In genomic region chr10:110837418-110838120, GRCh38 we compare ENCODE assay signal across 12 cellular contexts. TPM values are rescaled to one million over a fixed set of nuclear protein-coding genes. Genes with fewer than 3 reads are reported as not detected.
A peak's percentile ranks its signal among the peaks of the same experiment; 100 is the strongest.
DNase-seq lines count a peak whose midpoint lies in the region; ATAC-seq and TF ChIP-seq lines count a peak whose summit lies in the region.
"Had no signal": no experiment of that assay in that cellular context is flagged by ENCODE, and none has a peak within 500 bp of the region (broad histone marks: within the 10 kb centered on the region; RNA-seq: fewer than 3 reads in every experiment).

No MANE protein-coding gene starts in this region.

- TF ChIP-seq CTCF in gastroesophageal sphincter (IDR thresholded peaks at IDR 0.05) (no peak), nephron (IDR thresholded peaks at IDR 0.05; ENCODE audit: unreplicated experiment in 3 of 3) (no peak), thoracic aorta (IDR thresholded peaks at IDR 0.05) (no peak)

- H3K36me3 ChIP-seq in gastroesophageal sphincter (no peaks in the 10 kb centered on the region), thoracic aorta (no peaks in the 10 kb centered on the region), HAP-1 (replicated peaks) (no peaks in the 10 kb centered on the region)
- H3K36me3 ChIP-seq: neutrophil had no signal

- TF ChIP-seq EP300 in gastroesophageal sphincter (IDR thresholded peaks at IDR 0.05), result no peak

- H3K9me3 ChIP-seq in gastroesophageal sphincter, result no peaks in the 10 kb centered on the region
- no peaks in the 10 kb centered on the region for H3K9me3 ChIP-seq in thoracic aorta
- H3K9me3 ChIP-seq in HAP-1, result no peaks in the 10 kb centered on the region
- H3K9me3 ChIP-seq: neutrophil had no signal

- peak overlapping the region; percentile 2 for H3K27ac Mint-ChIP-seq in activated naive CD8-positive, alpha-beta T cell treated with anti-CD3 and anti-CD28 coated beads for 36 hours
- peak overlapping the region; percentile 81 to 89 (median 87) for H3K27ac Mint-ChIP-seq in nephron

- peaks cover 55% of the 10 kb centered on the region for H3K4me1 Mint-ChIP-seq in activated naive CD8-positive, alpha-beta T cell treated with anti-CD3 and anti-CD28 coated beads for 36 hours
- peaks cover 60% of the 10 kb centered on the region for H3K4me1 Mint-ChIP-seq in nephron

- no peak for DNase-seq in activated naive CD8-positive, alpha-beta T cell treated with anti-CD3 and anti-CD28 coated beads for 36 hours
- DNase-seq in thoracic aorta (ENCODE audit: low spot score) (no peak), HAP-1 (ENCODE audit: low spot score in 2 of 2) (no peak), HPDE6-E6E7 (ENCODE audit: extremely low spot score) (no peak)
- DNase-seq: activated CD4-positive, alpha-beta T cell treated with anti-CD3 and anti-CD28 coated beads, Interleukin-2, amount 10 ng/mL, durations not matched to agents 7 days and 5 days; CD4-positive, alpha-beta memory T cell; KBM-7; NCI-H1930 had no signal

- H3K4me1 ChIP-seq in gastroesophageal sphincter, result peaks cover 17 to 49% (median 19%) of the 10 kb centered on the region in 3 donors
- H3K4me1 ChIP-seq in thoracic aorta (ENCODE audit: control insufficient read depth in 1 of 2, low read depth in 2 of 2), result peaks cover 22 to 65% of the 10 kb centered on the region in 2 donors
- H3K4me1 ChIP-seq in HAP-1, result no peaks in the 10 kb centered on the region

- no peaks in the 10 kb centered on the region for H3K27me3 Mint-ChIP-seq in activated naive CD8-positive, alpha-beta T cell treated with anti-CD3 and anti-CD28 coated beads for 36 hours
- peaks cover 3% of the 10 kb centered on the region for H3K27me3 Mint-ChIP-seq in nephron (ENCODE audit: low read depth)
- H3K27me3 Mint-ChIP-seq: activated CD4-positive, alpha-beta T cell treated with anti-CD3 and anti-CD28 coated beads, Interleukin-2, amount 10 ng/mL, durations not matched to agents 7 days and 5 days; CD4-positive, alpha-beta memory T cell had no signal

- peaks cover 3% of the 10 kb centered on the region for H3K36me3 Mint-ChIP-seq in activated naive CD8-positive, alpha-beta T cell treated with anti-CD3 and anti-CD28 coated beads for 36 hours
- no peaks in the 10 kb centered on the region for H3K36me3 Mint-ChIP-seq in nephron (ENCODE audit: low read depth)
- H3K36me3 Mint-ChIP-seq: CD4-positive, alpha-beta memory T cell had no signal

- in situ Hi-C loops in HAP-1 (cut with MboI; ENCODE audit: low sequenced_read_pairs), result no loop called here

- peak; percentile 57 for ATAC-seq in gastroesophageal sphincter
- no peak for ATAC-seq in thoracic aorta (ENCODE audit: insufficient number of reproducible peaks, low FRiP score, low read depth)
- no peak for ATAC-seq in GM18868 (IDR thresholded peaks at IDR 0.05; ENCODE audit: unreplicated experiment)

- H3K27me3 ChIP-seq in gastroesophageal sphincter (no peaks in the 10 kb centered on the region), thoracic aorta (replicated peaks; ENCODE audit: insufficient read depth) (no peaks in the 10 kb centered on the region), HAP-1 (ENCODE audit: low read depth) (no peaks in the 10 kb centered on the region)
- H3K27me3 ChIP-seq: neutrophil had no signal

- WGBS in gastroesophageal sphincter (ENCODE audit: low coverage in 1 of 2), 2 donors, result 48 to 50% methylated on average over 1 to 2 of the region's 2 CpGs

- H3K9me3 Mint-ChIP-seq in activated naive CD8-positive, alpha-beta T cell treated with anti-CD3 and anti-CD28 coated beads for 36 hours, result no peaks in the 10 kb centered on the region
- no peaks in the 10 kb centered on the region for H3K9me3 Mint-ChIP-seq in nephron
- H3K9me3 Mint-ChIP-seq: activated CD4-positive, alpha-beta T cell treated with anti-CD3 and anti-CD28 coated beads, Interleukin-2, amount 10 ng/mL, durations not matched to agents 7 days and 5 days; CD4-positive, alpha-beta memory T cell had no signal

- H3K27ac ChIP-seq in gastroesophageal sphincter (peak overlapping the region; percentile 20 to 79 (median 72)), thoracic aorta (peak overlapping the region; percentile 79 to 90)
- H3K27ac ChIP-seq: neutrophil had no signal

- TF ChIP-seq POLR2A in gastroesophageal sphincter (IDR thresholded peaks at IDR 0.05), result no peak

- H3K4me3 Mint-ChIP-seq in activated naive CD8-positive, alpha-beta T cell treated with anti-CD3 and anti-CD28 coated beads for 36 hours, result no peak overlapping the region
- H3K4me3 Mint-ChIP-seq in nephron, result no peak overlapping the region
- H3K4me3 Mint-ChIP-seq: activated CD4-positive, alpha-beta T cell treated with anti-CD3 and anti-CD28 coated beads, Interleukin-2, amount 10 ng/mL, durations not matched to agents 7 days and 5 days; CD4-positive, alpha-beta memory T cell had no signal

- no peak overlapping the region for H3K4me3 ChIP-seq in gastroesophageal sphincter
- no peak overlapping the region for H3K4me3 ChIP-seq in thoracic aorta
- no peak overlapping the region for H3K4me3 ChIP-seq in HAP-1

RNA-seq across cellular contexts. Expression of gene PDCD4, which starts 34.2 kb away (rescaled TPM):
- total RNA-seq in activated naive CD8-positive, alpha-beta T cell treated with anti-CD3 and anti-CD28 coated beads for 36 hours, result 100 to 1,000 TPM; 125 TPM
- total RNA-seq in gastroesophageal sphincter (10 to 100 TPM; 69.1 to 74.6 (median 72.2) TPM), thoracic aorta (10 to 100 TPM; 53.5 to 91.3 TPM)
